ENCODE assay signal across 29 cellular contexts in the genomic region with DNA sequence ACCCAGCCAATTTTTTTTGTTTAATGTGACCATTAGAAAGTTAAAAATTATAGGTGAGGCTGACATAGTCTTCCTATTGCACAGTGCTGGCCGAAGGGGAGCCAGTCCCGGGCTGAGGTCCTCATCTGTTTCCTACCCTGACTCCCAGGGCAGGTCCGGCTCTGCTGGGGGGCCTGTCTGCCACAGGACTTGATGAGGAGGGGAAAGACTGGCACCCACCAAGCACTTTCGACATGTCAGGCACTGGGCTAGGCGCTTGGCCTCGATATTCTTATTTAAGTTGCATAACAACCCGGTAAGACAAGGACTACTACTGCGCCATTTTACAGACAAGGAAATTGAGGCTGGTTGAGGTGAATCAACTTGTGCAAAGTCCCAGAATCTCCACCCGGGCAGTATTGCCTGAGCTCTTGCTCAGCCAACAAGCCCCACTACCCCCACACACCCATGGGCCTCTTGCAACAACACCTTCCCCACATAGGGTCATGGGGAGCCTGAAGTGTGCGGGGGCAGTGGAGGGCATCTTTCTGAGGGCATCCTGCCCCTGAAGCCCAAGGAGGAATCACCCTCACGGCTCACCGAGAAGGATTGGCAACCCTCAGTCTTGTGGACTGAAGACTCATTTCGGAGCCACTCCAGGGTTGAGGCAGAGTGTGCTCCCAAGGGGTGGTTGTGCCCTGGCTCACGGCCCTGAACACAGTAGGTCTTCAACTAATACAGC.
"Had no signal": no experiment of that assay in that cellular context is flagged by ENCODE, and none has a peak within 500 bp of the region (broad histone marks: within the 10 kb centered on the region; RNA-seq: fewer than 3 reads in every experiment).

No MANE protein-coding gene starts in this region.

- H3K36me3 ChIP-seq: breast epithelium, neutrophil, ovary, right atrium auricular region had no signal

- H3K4me3 ChIP-seq: breast epithelium, lung, ovary, psoas muscle, right atrium auricular region, skin epidermis had no signal

- ATAC-seq: activated naive CD4-positive, alpha-beta T cell treated with anti-CD3 and anti-CD28 coated beads, Interleukin-2, amount 50 U/mL, for 72 hours; activated T-cell treated with anti-CD3 and anti-CD28 coated beads, Interleukin-2, amount 50 U/mL, for 72 hours; esophagus mucosa; left lobe of liver; psoas muscle; stimulated activated memory B cell treated with anti-CD40 and anti-IgM and Interleukin-4, amounts not matched to agents 10 μg/mL and 1 μg/mL and 100 μg/mL, for 72 hours; stimulated activated naive CD8-positive, alpha-beta T cell treated with anti-CD3 and anti-CD28 coated beads, Interleukin-15, amount 100 ng/mL, for 72 hours; T-helper 17 cell; WTC11 had no signal

- H3K9me3 ChIP-seq: breast epithelium, neutrophil, ovary, psoas muscle, right atrium auricular region had no signal

- H3K27ac ChIP-seq: breast epithelium, neutrophil, ovary, psoas muscle, right atrium auricular region, skin epidermis had no signal

- H3K4me1 ChIP-seq: breast epithelium, psoas muscle had no signal

- H3K27me3 ChIP-seq: breast epithelium, ovary, right atrium auricular region had no signal

- DNase-seq: activated naive CD4-positive, alpha-beta T cell; activated T-cell treated with anti-CD3 and anti-CD28 coated beads for 4 hours; activated T-cell treated with anti-CD3 and anti-CD28 coated beads, Interleukin-2, amount 50 U/mL, for 72 hours; central memory CD4-positive, alpha-beta T cell; endodermal cell; foreskin fibroblast; head of caudate nucleus; hypothalamus; immature natural killer cell; kidney glomerular epithelial cell; ovary; psoas muscle; stimulated activated CD4-positive, alpha-beta T cell treated with anti-CD3 and anti-CD28 coated beads, Interleukin-1b, Interleukin-23, amount 100 ng/mL, for 48 hours; stimulated activated CD4-positive, alpha-beta T cell treated with anti-CD3 and anti-CD28 coated beads, Interleukin-4, amount 100 ng/mL, for 4 hours; stimulated activated CD8-positive, alpha-beta memory T cell treated with anti-CD3 and anti-CD28 coated beads, Interleukin-4, amount 100 ng/mL, for 48 hours; stimulated activated naive CD8-positive, alpha-beta T cell treated with anti-CD3 and anti-CD28 coated beads, Interleukin-15, amount 100 ng/mL, for 72 hours; substantia nigra; T-helper 17 cell; T1000 had no signal
